ENCODE assay signal across 20 cellular contexts in genomic region chr12:47725091-47725772, GRCh38. TPM values are rescaled to one million over a fixed set of nuclear protein-coding genes. Genes with fewer than 3 reads are reported as not detected.
A peak's percentile ranks its signal among the peaks of the same experiment; 100 is the strongest.
DNase-seq lines count a peak whose midpoint lies in the region; ATAC-seq, FAIRE-seq and TF ChIP-seq lines count a peak whose summit lies in the region.
"Had no signal": no experiment of that assay in that cellular context is flagged by ENCODE, and none has a peak within 500 bp of the region (broad histone marks: within the 10 kb centered on the region; RNA-seq: fewer than 3 reads in every experiment).

TSS of gene ENDOU (minus strand) at chr12:47725490. CDS start at chr12:47725413, 77 bp downstream.

- no peaks in the 10 kb centered on the region for H3K36me3 ChIP-seq in astrocyte (ENCODE audit: insufficient read depth, low read length)
- H3K36me3 ChIP-seq: upper lobe of right lung had no signal

- H3K36me3 Mint-ChIP-seq in activated naive CD8-positive, alpha-beta T cell, result peaks cover 3% of the 10 kb centered on the region
- H3K36me3 Mint-ChIP-seq in activated naive CD8-positive, alpha-beta T cell treated with anti-CD3 and anti-CD28 coated beads for 36 hours, result peaks cover 8% of the 10 kb centered on the region
- peaks cover 5% of the 10 kb centered on the region for H3K36me3 Mint-ChIP-seq in astrocyte (ENCODE audit: low read depth, unreplicated experiment)
- H3K36me3 Mint-ChIP-seq in mesothelial cell of epicardium, result no peaks in the 10 kb centered on the region

- H3K4me3 Mint-ChIP-seq in activated naive CD8-positive, alpha-beta T cell, result no peak within 1 kb of the TSS
- no peak within 1 kb of the TSS for H3K4me3 Mint-ChIP-seq in activated naive CD8-positive, alpha-beta T cell treated with anti-CD3 and anti-CD28 coated beads for 36 hours
- H3K4me3 Mint-ChIP-seq in astrocyte (ENCODE audit: unreplicated experiment) (no peak within 1 kb of the TSS), mesothelial cell of epicardium (no peak within 1 kb of the TSS)
- H3K4me3 Mint-ChIP-seq: CD8-positive, alpha-beta T cell had no signal

- H3K9me3 Mint-ChIP-seq in activated naive CD8-positive, alpha-beta T cell (ENCODE audit: low read depth), result no peaks in the 10 kb centered on the region
- H3K9me3 Mint-ChIP-seq in activated naive CD8-positive, alpha-beta T cell treated with anti-CD3 and anti-CD28 coated beads for 36 hours, result no peaks in the 10 kb centered on the region
- H3K9me3 Mint-ChIP-seq in astrocyte (ENCODE audit: unreplicated experiment), result peaks cover 5% of the 10 kb centered on the region
- no peaks in the 10 kb centered on the region for H3K9me3 Mint-ChIP-seq in mesothelial cell of epicardium
- H3K9me3 Mint-ChIP-seq: CD8-positive, alpha-beta T cell had no signal

- no peaks in the 10 kb centered on the region for H4K20me1 ChIP-seq in astrocyte (ENCODE audit: insufficient read depth, low read length)

- no peak for DNase-seq in activated naive CD8-positive, alpha-beta T cell treated with anti-CD3 and anti-CD28 coated beads for 36 hours
- DNase-seq in astrocyte (ENCODE audit: low read depth), result no peak
- DNase-seq in mesothelial cell of epicardium (ENCODE audit: low spot score in 2 of 2, unreplicated experiment in 2 of 2), result no peak
- no peak for DNase-seq in GM19239 (ENCODE audit: insufficient read length, low spot score)
- no peak for DNase-seq in NCI-H1436 treated with DMSO at 0.1 percent for 48 hours (lab: John Stamatoyannopoulos, UW)
- DNase-seq: activated CD8-positive, alpha-beta memory T cell treated with anti-CD3 and anti-CD28 coated beads for 24 hours; CD8-positive, alpha-beta T cell; DND-41; NCI-H2171 treated with DMSO at 0.1 percent for 48 hours; NCI-H82; RPMI8226; stimulated activated naive CD4-positive, alpha-beta T cell; upper lobe of right lung had no signal

- H3K27me3 Mint-ChIP-seq in activated naive CD8-positive, alpha-beta T cell, result no peaks in the 10 kb centered on the region
- peaks cover 8% of the 10 kb centered on the region for H3K27me3 Mint-ChIP-seq in activated naive CD8-positive, alpha-beta T cell treated with anti-CD3 and anti-CD28 coated beads for 36 hours
- H3K27me3 Mint-ChIP-seq in astrocyte (ENCODE audit: low read depth, unreplicated experiment) (peaks cover 43% of the 10 kb centered on the region), mesothelial cell of epicardium (ENCODE audit: low read depth) (no peaks in the 10 kb centered on the region)

- H3K27ac Mint-ChIP-seq in activated naive CD8-positive, alpha-beta T cell, result peak within 1 kb of the TSS; percentile 58
- H3K27ac Mint-ChIP-seq in activated naive CD8-positive, alpha-beta T cell treated with anti-CD3 and anti-CD28 coated beads for 36 hours, result no peak within 1 kb of the TSS
- H3K27ac Mint-ChIP-seq in astrocyte (ENCODE audit: unreplicated experiment) (no peak within 1 kb of the TSS), mesothelial cell of epicardium (peak within 1 kb of the TSS; percentile 57)
- H3K27ac Mint-ChIP-seq: CD8-positive, alpha-beta T cell had no signal

- FAIRE-seq in astrocyte (lab: Jason Lieb, UNC), result no peak
- FAIRE-seq in GM19239 (lab: Jason Lieb, UNC), result no peak

- H3K4me1 ChIP-seq in astrocyte (ENCODE audit: insufficient read depth, low read length), result peaks cover 8% of the 10 kb centered on the region

- ATAC-seq in GM18907 (IDR thresholded peaks at IDR 0.05; ENCODE audit: unreplicated experiment), result no peak
- ATAC-seq: CD8-positive, alpha-beta T cell; gastroesophageal sphincter; left lobe of liver; upper lobe of right lung had no signal

- TF ChIP-seq CTCF in astrocyte (IDR thresholded peaks at IDR 0.05; ENCODE audit: insufficient read depth, low read depth, low read length) (no peak), mesothelial cell of epicardium (IDR thresholded peaks at IDR 0.05; ENCODE audit: unreplicated experiment) (no peak)

- no peaks in the 10 kb centered on the region for H3K27me3 ChIP-seq in astrocyte (ENCODE audit: insufficient read depth, low read length)
- H3K27me3 ChIP-seq: gastroesophageal sphincter, upper lobe of right lung had no signal

- no peak within 1 kb of the TSS for H3K4me3 ChIP-seq in astrocyte (ENCODE audit: insufficient read depth, low read depth, low read length)
- H3K4me3 ChIP-seq: gastroesophageal sphincter, upper lobe of right lung had no signal

- H3K4me1 Mint-ChIP-seq in activated naive CD8-positive, alpha-beta T cell (ENCODE audit: low read depth), result peaks cover 17% of the 10 kb centered on the region
- H3K4me1 Mint-ChIP-seq in activated naive CD8-positive, alpha-beta T cell treated with anti-CD3 and anti-CD28 coated beads for 36 hours, result peaks cover 21% of the 10 kb centered on the region
- H3K4me1 Mint-ChIP-seq in astrocyte (ENCODE audit: low read depth, unreplicated experiment), result peaks cover 24% of the 10 kb centered on the region
- H3K4me1 Mint-ChIP-seq in mesothelial cell of epicardium, result peaks cover 47% of the 10 kb centered on the region

- H2AFZ ChIP-seq in astrocyte (ENCODE audit: low read depth, low read length), result peak within 1 kb of the TSS; percentile 28
- H2AFZ ChIP-seq: parathyroid adenoma had no signal

- no peaks in the 10 kb centered on the region for H3K9me3 ChIP-seq in astrocyte (ENCODE audit: insufficient read depth, low read depth, low read length)
- H3K9me3 ChIP-seq: gastroesophageal sphincter, upper lobe of right lung had no signal

- no peaks in the 10 kb centered on the region for H3K79me2 ChIP-seq in astrocyte (ENCODE audit: insufficient read depth, low read length)
- H3K79me2 ChIP-seq: parathyroid adenoma had no signal

- peak within 1 kb of the TSS; percentile 40 for H3K4me2 ChIP-seq in astrocyte (ENCODE audit: low read length)

- no peak within 1 kb of the TSS for H3K9ac ChIP-seq in astrocyte (ENCODE audit: low read length)
- H3K9ac ChIP-seq: parathyroid adenoma had no signal

- H3K27ac ChIP-seq in astrocyte (ENCODE audit: low read depth, low read length), result no peak within 1 kb of the TSS
- peak within 1 kb of the TSS; percentile 62 for H3K27ac ChIP-seq in temporal lobe (ENCODE audit: low read depth, low read length)
- H3K27ac ChIP-seq: gastroesophageal sphincter, parathyroid adenoma, upper lobe of right lung had no signal

RNA-seq across cellular contexts. Expression of gene ENDOU, which starts in this region (rescaled TPM):
- total RNA-seq in activated naive CD8-positive, alpha-beta T cell treated with anti-CD3 and anti-CD28 coated beads for 36 hours, result under 1 TPM in 1 of 2 experiments, not detected in 1; 0.08 TPM
- total RNA-seq in astrocyte, result not detected in 2 replicates
- 0.11 to 0.51 TPM (median 0.29 TPM) in 3 replicates for total RNA-seq in mesothelial cell of epicardium
- total RNA-seq in temporal lobe, result not detected
- total RNA-seq: cerebellum, left lobe of liver had no signal

Comparison
In these comparisons a context has a peak if more than half of its experiments do, and no peak if none do; other contexts are left out.
1. H3K27ac Mint-ChIP-seq: peak in activated naive CD8-positive, alpha-beta T cell (single experiment) and mesothelial cell of epicardium (single experiment); none in activated naive CD8-positive, alpha-beta T cell treated with anti-CD3 and anti-CD28 coated beads for 36 hours (single experiment) and astrocyte (single experiment).